ENCODE assay signal across 10 cellular contexts in genomic region chr11:129854229-129854805, GRCh38. TPM values are rescaled to one million over a fixed set of nuclear protein-coding genes. Genes with fewer than 3 reads are reported as not detected.
DNase-seq lines count a peak whose midpoint lies in the region; ATAC-seq and TF ChIP-seq lines count a peak whose summit lies in the region.
"Had no signal": no experiment of that assay in that cellular context is flagged by ENCODE, and none has a peak within 500 bp of the region (broad histone marks: within the 10 kb centered on the region; RNA-seq: fewer than 3 reads in every experiment).

No MANE protein-coding gene starts in this region.

- H3K27ac ChIP-seq in PC-3 (ENCODE audit: low read length): peak overlapping the region; percentile 95
- H3K27ac ChIP-seq in suprapubic skin: peak overlapping the region; percentile 67
- H3K27ac ChIP-seq: tibial artery had no signal

- DNase-seq in activated CD8-positive, alpha-beta memory T cell treated with anti-CD3 and anti-CD28 coated beads, Interleukin-2, amount 10 ng/mL, durations not matched to agents 7 days and 5 days: no peak
- DNase-seq in activated CD8-positive, alpha-beta memory T cell treated with anti-CD3 and anti-CD28 coated beads, Interleukin-2, amount 50 U/mL, for 4 hours: no peak
- DNase-seq in PC-3: peak; percentile 42
- no peak for DNase-seq in suprapubic skin (ENCODE audit: low spot score in 2 of 2)
- DNase-seq in GF-D8 (lab: John Stamatoyannopoulos, UW): no peak
- DNase-seq in stimulated activated naive B cell treated with anti-CD40 and anti-IgM and Interleukin-4, amounts not matched to agents 10 μg/mL and 1 μg/mL and 100 μg/mL, for 72 hours: no peak
- DNase-seq: tibial artery had no signal

- no peaks in the 10 kb centered on the region for H3K9me2 ChIP-seq in PC-3 (replicated peaks; ENCODE audit: low read length)

- H3K4me1 ChIP-seq in PC-3 (ENCODE audit: insufficient read depth, low read length) (peaks cover 49% of the 10 kb centered on the region), endocrine pancreas (ENCODE audit: control insufficient read depth, insufficient read depth, low read length) (no peaks in the 10 kb centered on the region), suprapubic skin (peaks cover 27% of the 10 kb centered on the region)
- H3K4me1 ChIP-seq: tibial artery had no signal

- H3K4me3 Mint-ChIP-seq in activated CD8-positive, alpha-beta memory T cell treated with anti-CD3 and anti-CD28 coated beads, Interleukin-2, amount 10 ng/mL, durations not matched to agents 7 days and 5 days: no peak overlapping the region
- H3K4me3 Mint-ChIP-seq in stimulated activated naive B cell treated with anti-CD40 and anti-IgM and Interleukin-4, amounts not matched to agents 10 μg/mL and 1 μg/mL and 100 μg/mL, for 72 hours: no peak overlapping the region

- H3K27ac Mint-ChIP-seq in activated CD8-positive, alpha-beta memory T cell treated with anti-CD3 and anti-CD28 coated beads, Interleukin-2, amount 10 ng/mL, durations not matched to agents 7 days and 5 days: peak overlapping the region; percentile 89
- H3K27ac Mint-ChIP-seq in stimulated activated naive B cell treated with anti-CD40 and anti-IgM and Interleukin-4, amounts not matched to agents 10 μg/mL and 1 μg/mL and 100 μg/mL, for 72 hours: no peak overlapping the region

- no peak for TF ChIP-seq EP300 in suprapubic skin (IDR thresholded peaks at IDR 0.05)

- POLR2A ChIA-PET in PC-3 (lab: Charles Lee; ENCODE audit: unreplicated experiment): interaction anchor here (0.7 to 1.1 kb wide), 2 partner anchors 26 to 659 kb away, joined by 4 to 8 read pairs; no protein-coding TSS in a partner anchor

- peaks cover 9% of the 10 kb centered on the region for H3F3A ChIP-seq in PC-3 (ENCODE audit: low read length, unreplicated experiment)

- WGBS in suprapubic skin: 49% methylated on average over 7 of the region's 7 CpGs

- H3K9me3 ChIP-seq in PC-3 (ENCODE audit: low read length) (no peaks in the 10 kb centered on the region), endocrine pancreas (ENCODE audit: control insufficient read depth, low read length) (no peaks in the 10 kb centered on the region), suprapubic skin (no peaks in the 10 kb centered on the region)
- H3K9me3 ChIP-seq: right lobe of liver, tibial artery had no signal

- H2AFZ ChIP-seq in PC-3 (ENCODE audit: low read length): no peak overlapping the region

- peaks cover 28% of the 10 kb centered on the region for H3K4me1 Mint-ChIP-seq in activated CD8-positive, alpha-beta memory T cell treated with anti-CD3 and anti-CD28 coated beads, Interleukin-2, amount 10 ng/mL, durations not matched to agents 7 days and 5 days
- no peaks in the 10 kb centered on the region for H3K4me1 Mint-ChIP-seq in stimulated activated naive B cell treated with anti-CD40 and anti-IgM and Interleukin-4, amounts not matched to agents 10 μg/mL and 1 μg/mL and 100 μg/mL, for 72 hours

- H3K4me3 ChIP-seq in PC-3 (ENCODE audit: low read length) (peak overlapping the region; percentile 3; the same call in 1 of the 2 replicates), endocrine pancreas (ENCODE audit: control insufficient read depth, insufficient read depth, low read length) (no peak overlapping the region), suprapubic skin (no peak overlapping the region)
- H3K4me3 ChIP-seq: right lobe of liver, tibial artery had no signal

- peak; percentile 11 for ATAC-seq in activated CD8-positive, alpha-beta memory T cell treated with anti-CD3 and anti-CD28 coated beads, Interleukin-2, amount 10 ng/mL, durations not matched to agents 7 days and 5 days
- ATAC-seq in PC-3: peak; percentile 5
- no peak for ATAC-seq in HG02571 (IDR thresholded peaks at IDR 0.05; ENCODE audit: unreplicated experiment)
- ATAC-seq in stimulated activated naive B cell treated with anti-CD40 and anti-IgM and Interleukin-4, amounts not matched to agents 10 μg/mL and 1 μg/mL and 100 μg/mL, for 72 hours (replicated peaks): no peak

- no peaks in the 10 kb centered on the region for H4K20me1 ChIP-seq in PC-3 (ENCODE audit: low read length)

- H3K79me2 ChIP-seq in PC-3 (ENCODE audit: low read length): peaks cover 8% of the 10 kb centered on the region; the same call in 1 of the 2 replicates

- CTCF ChIA-PET in activated CD8-positive, alpha-beta memory T cell treated with anti-CD3 and anti-CD28 coated beads, Interleukin-2, amount 10 ng/mL, durations not matched to agents 7 days and 5 days (lab: Charles Lee): no interaction called here
- CTCF ChIA-PET in PC-3 (lab: Charles Lee): interaction anchor here (0.6 kb wide), 1 partner anchor 626 kb away, joined by 4 read pairs; no protein-coding TSS in a partner anchor

- TF ChIP-seq CTCF in PC-3 (conservative IDR thresholded peaks at IDR 0.05; ENCODE audit: low read depth, low read length) (no peak), suprapubic skin (IDR thresholded peaks at IDR 0.05) (no peak)

- no peaks in the 10 kb centered on the region for H3K27me3 Mint-ChIP-seq in activated CD8-positive, alpha-beta memory T cell treated with anti-CD3 and anti-CD28 coated beads, Interleukin-2, amount 10 ng/mL, durations not matched to agents 7 days and 5 days
- H3K27me3 Mint-ChIP-seq in stimulated activated naive B cell treated with anti-CD40 and anti-IgM and Interleukin-4, amounts not matched to agents 10 μg/mL and 1 μg/mL and 100 μg/mL, for 72 hours: no peaks in the 10 kb centered on the region

- intact Hi-C loops in PC-3 (cut with micrococcal nuclease): loop anchor here (1.0 to 5.0 kb wide), 3 partner anchors 8 to 487 kb away; partner anchors contain the start of gene TMEM45B

- no peak for TF ChIP-seq POLR2A in suprapubic skin (IDR thresholded peaks at IDR 0.05)

- H3K9ac ChIP-seq in PC-3 (ENCODE audit: low read length) (peak overlapping the region; percentile 79), endocrine pancreas (ENCODE audit: control insufficient read depth, insufficient read depth, low read length) (peak overlapping the region; percentile 24)

- peak overlapping the region; percentile 66 for H3K4me2 ChIP-seq in PC-3 (ENCODE audit: low read length)

- H3K27me3 ChIP-seq in PC-3 (ENCODE audit: low read length): no peaks in the 10 kb centered on the region
- H3K27me3 ChIP-seq in endocrine pancreas (ENCODE audit: control insufficient read depth, insufficient read depth, low read length): no peaks in the 10 kb centered on the region
- no peaks in the 10 kb centered on the region for H3K27me3 ChIP-seq in suprapubic skin
- H3K27me3 ChIP-seq: right lobe of liver, tibial artery had no signal

- TSS peak; percentile 64 for BruUV-seq in PC-3 (replicated peaks; lab: Mats Ljungman, UMichigan)

- H3K9me3 Mint-ChIP-seq in activated CD8-positive, alpha-beta memory T cell treated with anti-CD3 and anti-CD28 coated beads, Interleukin-2, amount 10 ng/mL, durations not matched to agents 7 days and 5 days (ENCODE audit: low read depth): no peaks in the 10 kb centered on the region
- no peaks in the 10 kb centered on the region for H3K9me3 Mint-ChIP-seq in stimulated activated naive B cell treated with anti-CD40 and anti-IgM and Interleukin-4, amounts not matched to agents 10 μg/mL and 1 μg/mL and 100 μg/mL, for 72 hours

- peaks cover 16% of the 10 kb centered on the region for H3K36me3 ChIP-seq in PC-3 (ENCODE audit: low read depth, low read length)
- no peaks in the 10 kb centered on the region for H3K36me3 ChIP-seq in endocrine pancreas (ENCODE audit: control insufficient read depth, insufficient read depth, low read length)
- peaks cover 10% of the 10 kb centered on the region for H3K36me3 ChIP-seq in suprapubic skin
- H3K36me3 ChIP-seq: right lobe of liver had no signal

- H3K36me3 Mint-ChIP-seq in activated CD8-positive, alpha-beta memory T cell treated with anti-CD3 and anti-CD28 coated beads, Interleukin-2, amount 10 ng/mL, durations not matched to agents 7 days and 5 days: no peaks in the 10 kb centered on the region
- H3K36me3 Mint-ChIP-seq in stimulated activated naive B cell treated with anti-CD40 and anti-IgM and Interleukin-4, amounts not matched to agents 10 μg/mL and 1 μg/mL and 100 μg/mL, for 72 hours: peaks cover 0 to 10% of the 10 kb centered on the region in 2 donors

RNA-seq across cellular contexts. Expression of gene TMEM45B, which starts 38.7 kb away (rescaled TPM):
- total RNA-seq in activated CD8-positive, alpha-beta memory T cell treated with anti-CD3 and anti-CD28 coated beads, Interleukin-2, amount 10 ng/mL, durations not matched to agents 7 days and 5 days: under 1 TPM in 1 of 2 experiments, not detected in 1; 0.18 TPM
- total RNA-seq in PC-3 (2014; rRNA removed) (24.0 and 30.4 TPM in 2 replicates), suprapubic skin (10 to 100 TPM; 19.9 to 42.0 (median 35.9) TPM)

RNA-seq across cellular contexts. Expression of gene NFRKB, which starts 41.1 kb away (rescaled TPM):
- total RNA-seq in activated CD8-positive, alpha-beta memory T cell treated with anti-CD3 and anti-CD28 coated beads, Interleukin-2, amount 10 ng/mL, durations not matched to agents 7 days and 5 days: 10 to 100 TPM; 31.8 to 39.9 TPM
- total RNA-seq in PC-3 (2014; rRNA removed): 48.2 and 57.0 TPM in 2 replicates
- 10 to 100 TPM; 42.1 to 94.4 (median 48.5) TPM for total RNA-seq in suprapubic skin

Comparison
In these comparisons a context has a peak if more than half of its experiments do, and no peak if none do; other contexts are left out.
1. ATAC-seq: peak in activated CD8-positive, alpha-beta memory T cell treated with anti-CD3 and anti-CD28 coated beads, Interleukin-2, amount 10 ng/mL, durations not matched to agents 7 days and 5 days (single experiment) and PC-3 (single experiment); none in HG02571 (single experiment) and stimulated activated naive B cell treated with anti-CD40 and anti-IgM and Interleukin-4, amounts not matched to agents 10 μg/mL and 1 μg/mL and 100 μg/mL, for 72 hours (0 of 2).
2. RNA of gene TMEM45B, which starts 38.7 kb away (total RNA-seq): 19.9 to 42.0 TPM in suprapubic skin and 24.0 to 30.4 TPM in PC-3; 0.18 TPM in activated CD8-positive, alpha-beta memory T cell treated with anti-CD3 and anti-CD28 coated beads, Interleukin-2, amount 10 ng/mL, durations not matched to agents 7 days and 5 days; every median in the first group is over 10 times any median in the second.